ENCODE assay signal across 13 cellular contexts in genomic region chr17:57355090-57355859, GRCh38.
DNase-seq lines count a peak whose midpoint lies in the region; ATAC-seq and TF ChIP-seq lines count a peak whose summit lies in the region.
"Had no signal": no experiment of that assay in that cellular context is flagged by ENCODE, and none has a peak within 500 bp of the region (broad histone marks: within the 10 kb centered on the region; RNA-seq: fewer than 3 reads in every experiment).

No MANE protein-coding gene starts in this region.

- 48 to 65% (median 62%) methylated on average over 6 of the region's 6 CpGs for WGBS in psoas muscle, 3 donors

- H3K4me3 ChIP-seq in psoas muscle = no peak overlapping the region
- H3K4me3 ChIP-seq: gastroesophageal sphincter, lower lobe of right lung, tibial nerve had no signal

- H3K27me3 Mint-ChIP-seq in brain = no peaks in the 10 kb centered on the region

- H3K4me3 Mint-ChIP-seq in brain = no peak overlapping the region

- DNase-seq in NCI-H1092 treated with DMSO at 0.1 percent for 48 hours (lab: John Stamatoyannopoulos, UW) (peak; percentile 55), NCI-H1092 (lab: John Stamatoyannopoulos, UW) (no peak), NCI-H2029 (lab: John Stamatoyannopoulos, UW) (peak; percentile 42), psoas muscle (no peak), HT-29 (ENCODE audit: low spot score) (no peak), anterior cingulate cortex (lab: John Stamatoyannopoulos, UW) (no peak)
- DNase-seq: activated T-cell treated with anti-CD3 and anti-CD28 coated beads, Interleukin-2, amount 50 U/mL, for 48 hours; cortex of kidney; lower lobe of right lung had no signal

- H3K9me3 ChIP-seq in psoas muscle = no peaks in the 10 kb centered on the region
- H3K9me3 ChIP-seq: gastroesophageal sphincter, lower lobe of right lung, tibial nerve had no signal

- H3K27me3 ChIP-seq in psoas muscle (ENCODE audit: insufficient read depth in 3 of 3, low read length in 2 of 3) = no peaks in the 10 kb centered on the region
- H3K27me3 ChIP-seq: gastroesophageal sphincter, tibial nerve had no signal

- TF ChIP-seq CTCF in brain (conservative IDR thresholded peaks at IDR 0.05) (no peak), psoas muscle (IDR thresholded peaks at IDR 0.05) (no peak)

- intact Hi-C loops in psoas muscle (cut with DNase I) = no loop called here

- H3K4me1 Mint-ChIP-seq in brain = peaks cover 67% of the 10 kb centered on the region

- peaks cover 37% of the 10 kb centered on the region for H3K36me3 Mint-ChIP-seq in brain

- no peaks in the 10 kb centered on the region for H3K9me3 Mint-ChIP-seq in brain

- H3K36me3 ChIP-seq in psoas muscle (ENCODE audit: insufficient read depth in 1 of 2, low read depth in 1 of 2) = no peaks in the 10 kb centered on the region
- H3K36me3 ChIP-seq: gastroesophageal sphincter, lower lobe of right lung, tibial nerve had no signal

- peak in 2 of 4 donors; percentile 13 to 24 for ATAC-seq in psoas muscle
- ATAC-seq in HG03097 (IDR thresholded peaks at IDR 0.05; ENCODE audit: low FRiP score, unreplicated experiment) = no peak
- ATAC-seq: gastroesophageal sphincter, lower lobe of right lung had no signal

- peaks cover 41% of the 10 kb centered on the region for H3K4me1 ChIP-seq in psoas muscle
- H3K4me1 ChIP-seq: lower lobe of right lung had no signal

- peak overlapping the region; percentile 12 to 95 (median 63) for H3K27ac Mint-ChIP-seq in brain

- peak overlapping the region; percentile 82 for H3K27ac ChIP-seq in psoas muscle
- H3K27ac ChIP-seq: gastroesophageal sphincter, lower lobe of right lung, tibial nerve had no signal

Comparison
In these comparisons a context has a peak if more than half of its experiments do, and no peak if none do; other contexts are left out.
1. DNase-seq: peak in NCI-H1092 treated with DMSO at 0.1 percent for 48 hours (single experiment) and NCI-H2029 (single experiment); none in NCI-H1092 (single experiment), psoas muscle (0 of 2), HT-29 (single experiment) and anterior cingulate cortex (0 of 58).